1 cellular context compared by ENCODE assay signal in the genomic region with DNA sequence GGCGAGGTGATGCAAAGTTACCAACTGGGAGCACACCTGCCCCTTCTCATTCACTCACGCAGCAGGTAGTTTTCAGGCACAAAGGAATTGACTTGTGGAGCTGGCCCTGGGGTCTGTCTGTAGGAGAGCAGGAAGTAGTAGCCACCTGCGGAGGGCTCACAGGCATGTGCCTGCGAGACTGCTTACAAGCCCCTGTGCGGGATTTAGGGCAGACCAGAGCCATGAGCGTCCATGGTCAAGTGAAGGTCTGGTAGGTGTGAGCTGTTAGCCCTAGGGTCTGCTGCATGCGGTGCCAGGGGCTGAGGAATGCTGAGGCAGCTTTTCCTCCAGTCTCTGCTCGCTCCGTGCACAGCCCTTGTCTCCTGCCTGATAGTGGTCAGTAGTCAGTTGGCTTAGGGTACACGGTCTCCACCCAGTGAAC.
TF ChIP-seq lines count a peak whose summit lies in the region.

No MANE protein-coding gene starts in this region.

TF ChIP-seq in H1, 55 proteins besides CTCF, POLR2A, EP300 and RAD21:
- TF ChIP-seq, protein P1, sequence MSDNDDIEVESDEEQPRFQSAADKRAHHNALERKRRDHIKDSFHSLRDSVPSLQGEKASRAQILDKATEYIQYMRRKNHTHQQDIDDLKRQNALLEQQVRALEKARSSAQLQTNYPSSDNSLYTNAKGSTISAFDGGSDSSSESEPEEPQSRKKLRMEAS (IDR thresholded peaks at IDR 0.05), result peak; percentile 80
- TF ChIP-seq MAFK (IDR thresholded peaks at IDR 0.05; ENCODE audit: low read depth, low read length), result peak; percentile 75; the same call in 1 of the 2 replicates
- TF ChIP-seq, protein P2, sequence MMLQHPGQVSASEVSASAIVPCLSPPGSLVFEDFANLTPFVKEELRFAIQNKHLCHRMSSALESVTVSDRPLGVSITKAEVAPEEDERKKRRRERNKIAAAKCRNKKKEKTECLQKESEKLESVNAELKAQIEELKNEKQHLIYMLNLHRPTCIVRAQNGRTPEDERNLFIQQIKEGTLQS (IDR thresholded peaks at IDR 0.05; ENCODE audit: insufficient read depth, low read depth, low read length), result no peak
- TF ChIP-seq, protein P3, sequence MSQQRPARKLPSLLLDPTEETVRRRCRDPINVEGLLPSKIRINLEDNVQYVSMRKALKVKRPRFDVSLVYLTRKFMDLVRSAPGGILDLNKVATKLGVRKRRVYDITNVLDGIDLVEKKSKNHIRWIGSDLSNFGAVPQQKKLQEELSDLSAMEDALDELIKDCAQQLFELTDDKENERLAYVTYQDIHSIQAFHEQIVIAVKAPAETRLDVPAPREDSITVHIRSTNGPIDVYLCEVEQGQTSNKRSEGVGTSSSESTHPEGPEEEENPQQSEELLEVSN (IDR thresholded peaks at IDR 0.05), result peak; percentile 70; the same call in 1 of the 2 replicates
